ENCODE assay signal across 19 cellular contexts in the genomic region with DNA sequence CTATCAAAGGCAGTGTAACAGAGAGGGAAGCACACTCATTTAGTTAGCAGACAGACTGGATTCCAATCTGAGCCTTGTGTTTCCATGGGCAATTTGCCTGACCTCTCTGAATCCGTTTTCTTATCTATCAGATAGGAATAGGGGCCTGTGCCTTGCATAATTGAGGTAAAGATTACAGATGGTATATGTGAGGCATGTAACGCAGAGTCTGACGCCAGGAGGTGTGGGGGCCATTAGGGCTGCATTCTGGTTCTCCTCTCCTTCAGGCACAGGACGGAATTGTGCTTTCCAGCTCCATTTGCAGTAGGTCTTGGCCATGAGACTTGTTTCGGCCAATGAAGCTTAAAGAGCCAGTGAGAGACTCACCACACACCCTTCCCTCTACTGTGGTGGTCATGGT.
DNase-seq lines count a peak whose midpoint lies in the region; ATAC-seq, FAIRE-seq and TF ChIP-seq lines count a peak whose summit lies in the region.
"Had no signal": no experiment of that assay in that cellular context is flagged by ENCODE, and none has a peak within 500 bp of the region (broad histone marks: within the 10 kb centered on the region; RNA-seq: fewer than 3 reads in every experiment).

No MANE protein-coding gene starts in this region.

- WGBS in pancreas, 2 donors, result 49 to 56% methylated on average over 5 of the region's 5 CpGs
- WGBS in stomach, 5 donors, result 26 to 75% (median 54%) methylated on average over 5 of the region's 5 CpGs

- H3K27ac ChIP-seq in left ventricle myocardium inferior (replicated peaks) (peak overlapping the region; percentile 68), astrocyte (ENCODE audit: low read depth, low read length) (no peak overlapping the region), pancreas (no peak overlapping the region), stomach (peak overlapping the region in 4 of 5 donors; percentile 3 to 64 (median 40))
- H3K27ac ChIP-seq: BLaER1 treated with 17β-estradiol and CSF1 and Interleukin-3, amounts not matched to agents 10 nM and 100 nM had no signal

- intact Hi-C loops in left ventricle myocardium inferior (cut with micrococcal nuclease), result no loop called here
- intact Hi-C loops in Right ventricle myocardium superior (cut with DNase I), result no loop called here
- intact Hi-C loops in pancreas (cut with DNase I), result no loop called here
- intact Hi-C loops in stomach (cut with DNase I; ENCODE audit: low total_unique reads), result no loop called here
- intact Hi-C loops in activated naive CD4-positive, alpha-beta T cell treated with anti-CD3 and anti-CD28 coated beads for 36 hours (cut with micrococcal nuclease), result no loop called here

- no peaks in the 10 kb centered on the region for H3K4me1 Mint-ChIP-seq in astrocyte (ENCODE audit: low read depth, unreplicated experiment)
- H3K4me1 Mint-ChIP-seq in activated naive CD4-positive, alpha-beta T cell treated with anti-CD3 and anti-CD28 coated beads for 36 hours (ENCODE audit: low read depth), result no peaks in the 10 kb centered on the region
- H3K4me1 Mint-ChIP-seq: H9 had no signal

- peaks cover 3% of the 10 kb centered on the region for H3K27me3 Mint-ChIP-seq in astrocyte (ENCODE audit: low read depth, unreplicated experiment)
- no peaks in the 10 kb centered on the region for H3K27me3 Mint-ChIP-seq in activated naive CD4-positive, alpha-beta T cell treated with anti-CD3 and anti-CD28 coated beads for 36 hours (ENCODE audit: low read depth)

- H3K36me3 ChIP-seq in left ventricle myocardium inferior (no peaks in the 10 kb centered on the region), astrocyte (ENCODE audit: insufficient read depth, low read length) (no peaks in the 10 kb centered on the region), pancreas (no peaks in the 10 kb centered on the region), stomach (no peaks in the 10 kb centered on the region)
- H3K36me3 ChIP-seq: BLaER1 treated with 17β-estradiol and CSF1 and Interleukin-3, amounts not matched to agents 10 nM and 100 nM had no signal

- no peak overlapping the region for H3K4me2 ChIP-seq in astrocyte (ENCODE audit: low read length)
- H3K4me2 ChIP-seq: BLaER1 treated with 17β-estradiol and CSF1 and Interleukin-3, amounts not matched to agents 10 nM and 100 nM had no signal

- no peaks in the 10 kb centered on the region for H4K20me1 ChIP-seq in astrocyte (ENCODE audit: insufficient read depth, low read length)
- H4K20me1 ChIP-seq: BLaER1 treated with 17β-estradiol and CSF1 and Interleukin-3, amounts not matched to agents 10 nM and 100 nM had no signal

- no peak overlapping the region for H3K4me3 ChIP-seq in left ventricle myocardium inferior
- H3K4me3 ChIP-seq in astrocyte (ENCODE audit: insufficient read depth, low read depth, low read length), result no peak overlapping the region
- no peak overlapping the region for H3K4me3 ChIP-seq in pancreas
- no peak overlapping the region for H3K4me3 ChIP-seq in stomach
- H3K4me3 ChIP-seq: BLaER1 treated with 17β-estradiol and CSF1 and Interleukin-3, amounts not matched to agents 10 nM and 100 nM; GM12878 had no signal

- H2AFZ ChIP-seq in astrocyte (ENCODE audit: low read depth, low read length), result no peak overlapping the region

- H3K9ac ChIP-seq in astrocyte (ENCODE audit: low read length), result no peak overlapping the region
- H3K9ac ChIP-seq: BLaER1 treated with 17β-estradiol and CSF1 and Interleukin-3, amounts not matched to agents 10 nM and 100 nM had no signal

- H3K27me3 ChIP-seq in left ventricle myocardium inferior (ENCODE audit: low read depth), result no peaks in the 10 kb centered on the region
- H3K27me3 ChIP-seq in astrocyte (ENCODE audit: insufficient read depth, low read length), result no peaks in the 10 kb centered on the region
- H3K27me3 ChIP-seq in pancreas, result no peaks in the 10 kb centered on the region
- no peaks in the 10 kb centered on the region for H3K27me3 ChIP-seq in stomach
- H3K27me3 ChIP-seq: BLaER1 treated with 17β-estradiol and CSF1 and Interleukin-3, amounts not matched to agents 10 nM and 100 nM had no signal

- TF ChIP-seq POLR2A in stomach (IDR thresholded peaks at IDR 0.05), result no peak

- TF ChIP-seq EP300 in stomach (IDR thresholded peaks at IDR 0.05), result no peak

- H3K4me1 ChIP-seq in left ventricle myocardium inferior (peaks cover 60% of the 10 kb centered on the region), astrocyte (ENCODE audit: insufficient read depth, low read length) (no peaks in the 10 kb centered on the region), pancreas (peaks cover 0 to 15% (median 0%) of the 10 kb centered on the region in 3 donors), stomach (peaks cover 0 to 36% (median 19%) of the 10 kb centered on the region in 4 donors)

- H3K27ac Mint-ChIP-seq in astrocyte (ENCODE audit: unreplicated experiment), result no peak overlapping the region
- no peak overlapping the region for H3K27ac Mint-ChIP-seq in activated naive CD4-positive, alpha-beta T cell treated with anti-CD3 and anti-CD28 coated beads for 36 hours
- H3K27ac Mint-ChIP-seq: CD8-positive, alpha-beta T cell had no signal

- ATAC-seq in Right ventricle myocardium superior (ENCODE audit: poor library complexity) (no peak), pancreas (peak in 3 of 4 donors; percentile 22 to 65 (median 39)), HG03135 (IDR thresholded peaks at IDR 0.05; ENCODE audit: unreplicated experiment) (no peak)
- ATAC-seq: CD8-positive, alpha-beta T cell; GM12878 had no signal

- H3K4me3 Mint-ChIP-seq in astrocyte (ENCODE audit: unreplicated experiment), result no peak overlapping the region
- no peak overlapping the region for H3K4me3 Mint-ChIP-seq in activated naive CD4-positive, alpha-beta T cell treated with anti-CD3 and anti-CD28 coated beads for 36 hours
- H3K4me3 Mint-ChIP-seq: CD8-positive, alpha-beta T cell; H9 had no signal

- H3K9me3 ChIP-seq in left ventricle myocardium inferior (replicated peaks) (no peaks in the 10 kb centered on the region), astrocyte (ENCODE audit: insufficient read depth, low read depth, low read length) (no peaks in the 10 kb centered on the region), pancreas (no peaks in the 10 kb centered on the region), stomach (no peaks in the 10 kb centered on the region)
- H3K9me3 ChIP-seq: BLaER1 treated with 17β-estradiol and CSF1 and Interleukin-3, amounts not matched to agents 10 nM and 100 nM had no signal

- DNase-seq in left ventricle myocardium inferior, result no peak
- DNase-seq in Right ventricle myocardium superior, result no peak
- peak; percentile 44 for DNase-seq in astrocyte (ENCODE audit: low read depth)
- DNase-seq in pancreas, result no peak
- peak; percentile 49 for DNase-seq in stomach
- no peak for DNase-seq in activated naive CD4-positive, alpha-beta T cell treated with anti-CD3 and anti-CD28 coated beads for 36 hours
- DNase-seq in NCI-H128 (lab: John Stamatoyannopoulos, UW; ENCODE audit: unreplicated experiment), result no peak
- DNase-seq: 8988T; CD8-positive, alpha-beta T cell; COR-L47; DMS 273 treated with DMSO at 0.1 percent for 48 hours; DMS53; DND-41; EL; H9 had no signal

- CTCF ChIA-PET in activated naive CD4-positive, alpha-beta T cell treated with anti-CD3 and anti-CD28 coated beads for 36 hours (lab: Charles Lee), result no interaction called here

- peaks cover 3% of the 10 kb centered on the region for H3K9me3 Mint-ChIP-seq in astrocyte (ENCODE audit: unreplicated experiment)
- no peaks in the 10 kb centered on the region for H3K9me3 Mint-ChIP-seq in activated naive CD4-positive, alpha-beta T cell treated with anti-CD3 and anti-CD28 coated beads for 36 hours
- H3K9me3 Mint-ChIP-seq: CD8-positive, alpha-beta T cell; H9 had no signal

- H3K79me2 ChIP-seq in astrocyte (ENCODE audit: insufficient read depth, low read length), result no peaks in the 10 kb centered on the region

- TF ChIP-seq CTCF in left ventricle myocardium inferior (IDR thresholded peaks at IDR 0.05; ENCODE audit: borderline replicate concordance) (no peak), astrocyte (IDR thresholded peaks at IDR 0.05; ENCODE audit: insufficient read depth, low read depth, low read length) (no peak), pancreas (IDR thresholded peaks at IDR 0.05) (no peak), stomach (IDR thresholded peaks at IDR 0.05) (no peak)

- FAIRE-seq in astrocyte (lab: Jason Lieb, UNC) (no peak), pancreas (lab: Jason Lieb, UNC) (no peak)
- FAIRE-seq: GM12878, H1 had no signal

- H3K36me3 Mint-ChIP-seq in astrocyte (ENCODE audit: low read depth, unreplicated experiment), result no peaks in the 10 kb centered on the region
- no peaks in the 10 kb centered on the region for H3K36me3 Mint-ChIP-seq in activated naive CD4-positive, alpha-beta T cell treated with anti-CD3 and anti-CD28 coated beads for 36 hours (ENCODE audit: low read depth)
- H3K36me3 Mint-ChIP-seq: CD8-positive, alpha-beta T cell had no signal

Comparison
In these comparisons a context has a peak if more than half of its experiments do, and no peak if none do; other contexts are left out.
1. DNase-seq: peak in astrocyte (single experiment) and stomach (single experiment); none in left ventricle myocardium inferior (single experiment), Right ventricle myocardium superior (single experiment), pancreas (0 of 6), activated naive CD4-positive, alpha-beta T cell treated with anti-CD3 and anti-CD28 coated beads for 36 hours (single experiment) and NCI-H128 (single experiment).
2. H3K27ac ChIP-seq: peak in left ventricle myocardium inferior (single experiment) and stomach (4 of 5); none in astrocyte (single experiment) and pancreas (0 of 4).
3. ATAC-seq: peak in pancreas (3 of 4); none in Right ventricle myocardium superior (single experiment) and HG03135 (single experiment).